9 cellular contexts compared by ENCODE assay signal in genomic region chr3:48268381-48268935, GRCh38. TPM values are rescaled to one million over a fixed set of nuclear protein-coding genes. Genes with fewer than 3 reads are reported as not detected.
A peak's percentile ranks its signal among the peaks of the same experiment; 100 is the strongest.
DNase-seq lines count a peak whose midpoint lies in the region; ATAC-seq and TF ChIP-seq lines count a peak whose summit lies in the region.
"Had no signal": no experiment of that assay in that cellular context is flagged by ENCODE, and none has a peak within 500 bp of the region (broad histone marks: within the 10 kb centered on the region; RNA-seq: fewer than 3 reads in every experiment).

No MANE protein-coding gene starts in this region.

- no peaks in the 10 kb centered on the region for H3F3A ChIP-seq in MM.1S (ENCODE audit: insufficient read depth, low read length)

- intact Hi-C loops in dorsolateral prefrontal cortex (cut with DNase I): no loop called here

- TF ChIP-seq CTCF in dorsolateral prefrontal cortex (IDR thresholded peaks at IDR 0.05 in 54 of 56, conservative IDR thresholded peaks at IDR 0.05 in 2 of 56; ENCODE audit: low read depth in 1 of 56, partially characterized antibody in 56 of 56) (no peak), MM.1S (IDR thresholded peaks at IDR 0.05; ENCODE audit: low read length) (no peak)

- peak; percentile 70 for DNase-seq in activated CD4-positive, alpha-beta T cell treated with anti-CD3 and anti-CD28 coated beads for 1 hour
- DNase-seq in dorsolateral prefrontal cortex: peak in 6 of 10 donors; percentile 35 to 75 (median 57)
- DNase-seq in stimulated activated CD4-positive, alpha-beta T cell treated with anti-CD3 and anti-CD28 coated beads, Interleukin-12 subunit alpha, Interleukin-12 subunit beta, amount 100 ng/mL, for 48 hours (ENCODE audit: low read depth in 2 of 3, low spot score in 1 of 3): peak; percentile 80 to 85 (median 82)
- no peak for DNase-seq in MM.1S
- no peak for DNase-seq in HUDEP-2 (lab: John Stamatoyannopoulos, UW; ENCODE audit: unreplicated experiment in 76 of 76)

- ATAC-seq in GM21723 (IDR thresholded peaks at IDR 0.05; ENCODE audit: unreplicated experiment) (peak; percentile 65), GM21737 (IDR thresholded peaks at IDR 0.05; ENCODE audit: unreplicated experiment) (no peak), GM18867 (IDR thresholded peaks at IDR 0.05; ENCODE audit: unreplicated experiment) (no peak)

- H3K9me2 ChIP-seq in MM.1S (replicated peaks; ENCODE audit: insufficient read depth, low read length): no peaks in the 10 kb centered on the region

- H3K4me3 ChIP-seq in dorsolateral prefrontal cortex (no peak overlapping the region), MM.1S (ENCODE audit: low read length) (no peak overlapping the region)
- H3K4me3 ChIP-seq: thoracic aorta had no signal

- no peaks in the 10 kb centered on the region for H3K4me1 ChIP-seq in MM.1S (ENCODE audit: low read length)

- no peak overlapping the region for H3K9ac ChIP-seq in MM.1S (ENCODE audit: low read length)

- no peak overlapping the region for H3K4me2 ChIP-seq in MM.1S (ENCODE audit: low read depth, low read length)

- no peaks in the 10 kb centered on the region for H4K20me1 ChIP-seq in MM.1S (ENCODE audit: insufficient read depth, low read length)

- H3K36me3 ChIP-seq in MM.1S (replicated peaks; ENCODE audit: insufficient read depth, low read length): no peaks in the 10 kb centered on the region

- H3K27ac ChIP-seq in dorsolateral prefrontal cortex (peak overlapping the region in 8 of 59 donors; percentile 4 to 81 (median 19)), MM.1S (ENCODE audit: low read length) (no peak overlapping the region)
- H3K27ac ChIP-seq: thoracic aorta had no signal

- H3K27me3 ChIP-seq in dorsolateral prefrontal cortex: no peaks in the 10 kb centered on the region
- H3K27me3 ChIP-seq in MM.1S (replicated peaks; ENCODE audit: insufficient read depth, low read length): no peaks in the 10 kb centered on the region

- H2AFZ ChIP-seq in MM.1S (ENCODE audit: low read length): no peak overlapping the region

- H3K9me3 ChIP-seq in MM.1S (replicated peaks; ENCODE audit: insufficient read depth, low read length): no peaks in the 10 kb centered on the region
- H3K9me3 ChIP-seq: thoracic aorta had no signal

- H3K79me2 ChIP-seq in MM.1S (ENCODE audit: low read length): no peaks in the 10 kb centered on the region

RNA-seq across cellular contexts. Expression of gene ZNF589, which starts 27.6 kb away (rescaled TPM):
- 10 to 100 TPM; 15.7 to 37.4 (median 23.2) TPM for total RNA-seq in dorsolateral prefrontal cortex

RNA-seq across cellular contexts. Expression of gene NME6, which starts 32.7 kb away (rescaled TPM):
- 10 to 100 TPM; 10.3 to 28.1 (median 17.3) TPM for total RNA-seq in dorsolateral prefrontal cortex

RNA-seq across cellular contexts. Expression of gene CAMP, which starts 45.2 kb away (rescaled TPM):
- total RNA-seq in dorsolateral prefrontal cortex: under 1 TPM in 1 of 120 experiments, not detected in 119; 0.88 TPM
- total RNA-seq: thoracic aorta had no signal

Comparison
In these comparisons a context has a peak if more than half of its experiments do, and no peak if none do; other contexts are left out.
1. DNase-seq: peak in activated CD4-positive, alpha-beta T cell treated with anti-CD3 and anti-CD28 coated beads for 1 hour (single experiment), dorsolateral prefrontal cortex (6 of 10) and stimulated activated CD4-positive, alpha-beta T cell treated with anti-CD3 and anti-CD28 coated beads, Interleukin-12 subunit alpha, Interleukin-12 subunit beta, amount 100 ng/mL, for 48 hours (3 of 3); none in MM.1S (single experiment) and HUDEP-2 (0 of 76).